Comparison of ENCODE assay signal across 20 cellular contexts in the genomic region with DNA sequence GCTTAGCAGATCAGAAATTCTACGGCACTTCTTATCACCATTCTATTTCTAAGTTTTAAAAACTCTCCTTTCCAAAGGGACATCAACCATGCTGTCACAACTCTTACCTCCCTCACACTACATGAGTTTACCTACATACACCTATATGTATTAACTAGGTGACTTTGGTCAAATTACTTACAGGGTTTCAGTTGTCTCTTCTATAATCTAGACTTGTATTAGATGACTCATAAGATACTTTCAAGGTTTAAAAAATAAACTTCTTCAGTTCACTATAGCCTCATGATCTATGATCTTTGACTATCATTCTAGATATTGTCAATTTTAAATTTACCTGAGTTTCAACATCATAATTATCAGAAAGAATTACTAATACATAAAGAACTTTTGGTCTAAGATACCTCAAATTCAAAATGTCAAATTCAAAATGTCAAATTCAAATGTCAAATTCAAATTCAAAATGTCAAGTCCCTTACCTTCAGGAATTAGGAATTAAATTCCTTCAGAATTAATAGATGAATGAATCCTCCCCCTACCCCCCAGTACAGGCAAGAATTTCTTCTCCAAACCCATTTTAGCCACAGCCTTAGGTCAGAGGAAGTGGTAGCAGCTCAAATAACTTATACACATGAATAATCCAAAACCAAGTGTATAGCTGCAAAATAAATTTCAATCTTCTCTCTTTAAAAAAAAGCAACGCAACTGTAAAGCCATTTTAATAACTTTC. TPM values are rescaled to one million over a fixed set of nuclear protein-coding genes. Genes with fewer than 3 reads are reported as not detected.
A peak's percentile ranks its signal among the peaks of the same experiment; 100 is the strongest.
DNase-seq lines count a peak whose midpoint lies in the region; ATAC-seq and TF ChIP-seq lines count a peak whose summit lies in the region.
"Had no signal": no experiment of that assay in that cellular context is flagged by ENCODE, and none has a peak within 500 bp of the region (broad histone marks: within the 10 kb centered on the region; RNA-seq: fewer than 3 reads in every experiment).

No MANE protein-coding gene starts in this region.

- dilution Hi-C loops in mammary epithelial cell (cut with HindIII; ENCODE audit: low sequenced_read_pairs): no loop called here

- H3K27ac Mint-ChIP-seq in activated CD4-positive, alpha-beta T cell treated with anti-CD3 and anti-CD28 coated beads for 36 hours: no peak overlapping the region
- no peak overlapping the region for H3K27ac Mint-ChIP-seq in stimulated activated naive CD8-positive, alpha-beta T cell treated with anti-CD3 and anti-CD28 coated beads, Interleukin-15, amount 100 ng/mL, for 72 hours
- H3K27ac Mint-ChIP-seq: CD14-positive monocyte had no signal

- H2AFZ ChIP-seq in mammary epithelial cell (ENCODE audit: low read depth, low read length): no peak overlapping the region

- no peak for TF ChIP-seq POLR2A in adrenal gland (IDR thresholded peaks at IDR 0.05)

- H3K4me3 Mint-ChIP-seq in activated CD4-positive, alpha-beta T cell treated with anti-CD3 and anti-CD28 coated beads for 36 hours: no peak overlapping the region
- H3K4me3 Mint-ChIP-seq in stimulated activated naive CD8-positive, alpha-beta T cell treated with anti-CD3 and anti-CD28 coated beads, Interleukin-15, amount 100 ng/mL, for 72 hours: peak overlapping the region in 1 of 2 donors; percentile 3

- H3K27ac ChIP-seq in adrenal gland (peak overlapping the region in 3 of 5 donors; percentile 0 to 51 (median 16)), mammary epithelial cell (ENCODE audit: insufficient read depth, low read depth, low read length) (no peak overlapping the region)
- H3K27ac ChIP-seq: lower lobe of right lung, SJCRH30, skin epidermis had no signal

- in situ Hi-C loops in mammary epithelial cell (cut with MboI; ENCODE audit: low sequenced_read_pairs in 2 of 2): no loop called here

- WGBS in adrenal gland, 4 donors: 80 to 88% (median 83%) methylated on average over 2 of the region's 2 CpGs
- WGBS in mammary epithelial cell (ENCODE audit: low coverage, missing lambda C conversion rate): 88% methylated on average over 2 of the region's 2 CpGs

- no peaks in the 10 kb centered on the region for H3K9me3 ChIP-seq in adrenal gland (replicated peaks in 1 of 3)
- no peaks in the 10 kb centered on the region for H3K9me3 ChIP-seq in mammary epithelial cell (replicated peaks; ENCODE audit: insufficient read depth, low read length)
- H3K9me3 ChIP-seq: lower lobe of right lung, SJCRH30 had no signal

- TF ChIP-seq CTCF in adrenal gland (IDR thresholded peaks at IDR 0.05) (no peak), mammary epithelial cell (conservative IDR thresholded peaks at IDR 0.05 in 1 of 2, IDR thresholded peaks at IDR 0.05 in 1 of 2; ENCODE audit: extremely low read depth in 1 of 2, insufficient read depth in 1 of 2, low read depth in 1 of 2, low read length in 2 of 2) (no peak)

- H3K36me3 Mint-ChIP-seq in activated CD4-positive, alpha-beta T cell treated with anti-CD3 and anti-CD28 coated beads for 36 hours (ENCODE audit: low read depth): peaks cover 28% of the 10 kb centered on the region

- CTCF ChIA-PET in activated CD4-positive, alpha-beta T cell treated with anti-CD3 and anti-CD28 coated beads for 36 hours (lab: Charles Lee): interaction anchor here (0.6 to 1.4 kb wide), 3 partner anchors 18 to 159 kb away, joined by 3 to 4 read pairs (median 3); no protein-coding TSS in a partner anchor
- CTCF ChIA-PET in mammary epithelial cell (lab: Charles Lee; ENCODE audit: low non-redundant PET): no interaction called here

- H4K20me1 ChIP-seq in mammary epithelial cell (ENCODE audit: insufficient read depth, low read length): no peaks in the 10 kb centered on the region

- peaks cover 9 to 17% of the 10 kb centered on the region in 2 donors for H3K4me1 ChIP-seq in adrenal gland (replicated peaks in 1 of 2)
- H3K4me1 ChIP-seq in mammary epithelial cell (ENCODE audit: insufficient read depth, low read length): peaks cover 18% of the 10 kb centered on the region
- H3K4me1 ChIP-seq: SJCRH30 had no signal

- peaks cover 20% of the 10 kb centered on the region for H3K4me1 Mint-ChIP-seq in activated CD4-positive, alpha-beta T cell treated with anti-CD3 and anti-CD28 coated beads for 36 hours
- H3K4me1 Mint-ChIP-seq in stimulated activated naive CD8-positive, alpha-beta T cell treated with anti-CD3 and anti-CD28 coated beads, Interleukin-15, amount 100 ng/mL, for 72 hours: peaks cover 35% of the 10 kb centered on the region
- H3K4me1 Mint-ChIP-seq: CD14-positive monocyte had no signal

- H3K9me3 Mint-ChIP-seq in activated CD4-positive, alpha-beta T cell treated with anti-CD3 and anti-CD28 coated beads for 36 hours (ENCODE audit: low read depth): no peaks in the 10 kb centered on the region
- no peaks in the 10 kb centered on the region for H3K9me3 Mint-ChIP-seq in stimulated activated naive CD8-positive, alpha-beta T cell treated with anti-CD3 and anti-CD28 coated beads, Interleukin-15, amount 100 ng/mL, for 72 hours

- peak; percentile 51 for ATAC-seq in activated CD4-positive, alpha-beta T cell treated with anti-CD3 and anti-CD28 coated beads for 36 hours
- peak; percentile 71 for ATAC-seq in stimulated activated naive CD8-positive, alpha-beta T cell treated with anti-CD3 and anti-CD28 coated beads, Interleukin-15, amount 100 ng/mL, for 72 hours
- ATAC-seq: esophagus mucosa had no signal

- no peak overlapping the region for H3K9ac ChIP-seq in mammary epithelial cell (ENCODE audit: insufficient read depth, low read length)

- intact Hi-C loops in activated CD4-positive, alpha-beta T cell treated with anti-CD3 and anti-CD28 coated beads for 36 hours (cut with DNase I, micrococcal nuclease): no loop called here
- intact Hi-C loops in adrenal gland (cut with DNase I) (no loop called here), mammary epithelial cell (cut with micrococcal nuclease) (no loop called here)

- no peaks in the 10 kb centered on the region for H3K27me3 ChIP-seq in adrenal gland
- H3K27me3 ChIP-seq in mammary epithelial cell (ENCODE audit: insufficient read depth, low read length): no peaks in the 10 kb centered on the region
- H3K27me3 ChIP-seq: cardiac muscle cell, SJCRH30 had no signal

- H3K4me3 ChIP-seq in adrenal gland (no peak overlapping the region), mammary epithelial cell (replicated peaks in 1 of 3; ENCODE audit: insufficient read depth in 1 of 3, low read depth in 2 of 3, low read length in 3 of 3) (no peak overlapping the region)
- H3K4me3 ChIP-seq: cardiac muscle cell, lower lobe of right lung, SJCRH30, skin epidermis had no signal

- H3K36me3 ChIP-seq in adrenal gland (replicated peaks in 1 of 2): peaks cover 0 to 23% of the 10 kb centered on the region in 2 donors
- H3K36me3 ChIP-seq in mammary epithelial cell (ENCODE audit: insufficient read depth, low read length): peaks cover 6% of the 10 kb centered on the region

- BruUV-seq in mammary epithelial cell (replicated peaks; lab: Mats Ljungman, UMichigan): no TSS peak

- no peak for DNase-seq in activated CD4-positive, alpha-beta T cell treated with anti-CD3 and anti-CD28 coated beads for 36 hours
- no peak for DNase-seq in activated CD4-positive, alpha-beta T cell treated with anti-CD3 and anti-CD28 coated beads, Interleukin-2, amount 50 U/mL, for 48 hours
- peak; percentile 43 for DNase-seq in HT1080 (ENCODE audit: low read depth)
- no peak for DNase-seq in adrenal gland
- no peak for DNase-seq in stimulated activated naive CD8-positive, alpha-beta T cell treated with anti-CD3 and anti-CD28 coated beads, Interleukin-15, amount 100 ng/mL, for 72 hours
- DNase-seq in NCI-H748 (lab: John Stamatoyannopoulos, UW; ENCODE audit: unreplicated experiment): no peak
- DNase-seq in AG20443 (ENCODE audit: low spot score): no peak
- DNase-seq in mammary epithelial cell: no peak
- DNase-seq: DMS79 treated with DMSO at 0.1 percent for 48 hours; lower lobe of right lung; NCI-H1694 treated with DMSO at 0.1 percent for 48 hours; NCI-H446 treated with DMSO at 0.1 percent for 48 hours; posterior cingulate gyrus; stimulated activated CD4-positive, alpha-beta T cell treated with anti-CD3 and anti-CD28 coated beads, Interleukin-4, amount 100 ng/mL, for 4 hours; stimulated activated CD8-positive, alpha-beta memory T cell treated with anti-CD3 and anti-CD28 coated beads, Interleukin-4, amount 100 ng/mL, for 48 hours had no signal

- POLR2A ChIA-PET in activated CD4-positive, alpha-beta T cell treated with anti-CD3 and anti-CD28 coated beads for 36 hours (lab: Charles Lee): no interaction called here

- peaks cover 55% of the 10 kb centered on the region for H3K79me2 ChIP-seq in mammary epithelial cell (ENCODE audit: insufficient read depth, low read length)

- no peaks in the 10 kb centered on the region for H3K27me3 Mint-ChIP-seq in activated CD4-positive, alpha-beta T cell treated with anti-CD3 and anti-CD28 coated beads for 36 hours
- H3K27me3 Mint-ChIP-seq in stimulated activated naive CD8-positive, alpha-beta T cell treated with anti-CD3 and anti-CD28 coated beads, Interleukin-15, amount 100 ng/mL, for 72 hours: no peaks in the 10 kb centered on the region

- H3K4me2 ChIP-seq in mammary epithelial cell (ENCODE audit: insufficient read depth, low read depth, low read length): no peak overlapping the region

RNA-seq across cellular contexts. Expression of gene OTUD7B, which starts 31.1 kb away (rescaled TPM):
- total RNA-seq in activated CD4-positive, alpha-beta T cell treated with anti-CD3 and anti-CD28 coated beads for 36 hours: 10 to 100 TPM; 18.5 to 20.1 TPM
- 5.7 and 10.7 TPM in 2 replicates for total RNA-seq in HT1080 (2014; rRNA removed; shearing (Covaris generic))
- polyA plus RNA-seq in HT1080 (2015; cell fraction: cytosol; rRNA removed): 2.8 and 3.0 TPM in 2 replicates
- polyA plus RNA-seq in HT1080 (2015; cell fraction: nucleus; rRNA removed): 5.1 and 6.5 TPM in 2 replicates
- total RNA-seq in adrenal gland (10 to 100 TPM; 14.4 to 45.7 (median 24.8) TPM), mammary epithelial cell (10 to 100 TPM; 14.3 to 21.6 TPM)
- polyA plus RNA-seq in adrenal gland (10 to 100 TPM in 2 of 3 donors, 1 to 10 TPM in 1; 5.7 to 18.4 (median 10.2) TPM), mammary epithelial cell (5.9 TPM)
- 31.0 TPM for polyA minus RNA-seq in mammary epithelial cell
- polyA plus RNA-seq: CD14-positive monocyte had no signal

RNA-seq across cellular contexts. Expression of gene MTMR11, which starts 42.7 kb away (rescaled TPM):
- total RNA-seq in activated CD4-positive, alpha-beta T cell treated with anti-CD3 and anti-CD28 coated beads for 36 hours: 1 to 10 TPM; 1.3 TPM
- total RNA-seq in HT1080 (2014; rRNA removed; shearing (Covaris generic)): 38.2 and 60.8 TPM in 2 replicates
- 90.4 and 91.1 TPM in 2 replicates for polyA plus RNA-seq in HT1080 (2015; cell fraction: cytosol; rRNA removed)
- 165 and 169 TPM in 2 replicates for polyA plus RNA-seq in HT1080 (2015; cell fraction: nucleus; rRNA removed)
- 10 to 100 TPM; 21.6 to 70.6 (median 40.2) TPM for total RNA-seq in adrenal gland
- 10 to 100 TPM; 52.6 to 70.0 (median 60.2) TPM for polyA plus RNA-seq in adrenal gland
- 10 to 100 TPM in 1 of 2 donors, 1 to 10 TPM in 1; 7.3 to 14.4 TPM for total RNA-seq in mammary epithelial cell
- polyA plus RNA-seq in mammary epithelial cell: 8.7 TPM
- polyA minus RNA-seq in mammary epithelial cell: 15.2 TPM

RNA-seq across cellular contexts. Expression of gene SF3B4, which starts 51.8 kb away (rescaled TPM):
- 10 to 100 TPM; 68.6 to 71.9 TPM for total RNA-seq in activated CD4-positive, alpha-beta T cell treated with anti-CD3 and anti-CD28 coated beads for 36 hours
- total RNA-seq in HT1080 (2014; rRNA removed; shearing (Covaris generic)): 21.4 and 35.8 TPM in 2 replicates
- polyA plus RNA-seq in HT1080 (2015; cell fraction: cytosol; rRNA removed): 89.3 and 103 TPM in 2 replicates
- 123 and 126 TPM in 2 replicates for polyA plus RNA-seq in HT1080 (2015; cell fraction: nucleus; rRNA removed)
- total RNA-seq in adrenal gland: 10 to 100 TPM; 10.2 to 59.3 (median 35.5) TPM
- 10 to 100 TPM; 41.0 to 83.6 (median 57.5) TPM for polyA plus RNA-seq in adrenal gland
- 10 to 100 TPM; 14.2 to 68.8 TPM for total RNA-seq in mammary epithelial cell
- polyA plus RNA-seq in mammary epithelial cell: 29.5 TPM
- 86.0 TPM for polyA minus RNA-seq in mammary epithelial cell
